1 cellular context compared by ENCODE assay signal in the genomic region with DNA sequence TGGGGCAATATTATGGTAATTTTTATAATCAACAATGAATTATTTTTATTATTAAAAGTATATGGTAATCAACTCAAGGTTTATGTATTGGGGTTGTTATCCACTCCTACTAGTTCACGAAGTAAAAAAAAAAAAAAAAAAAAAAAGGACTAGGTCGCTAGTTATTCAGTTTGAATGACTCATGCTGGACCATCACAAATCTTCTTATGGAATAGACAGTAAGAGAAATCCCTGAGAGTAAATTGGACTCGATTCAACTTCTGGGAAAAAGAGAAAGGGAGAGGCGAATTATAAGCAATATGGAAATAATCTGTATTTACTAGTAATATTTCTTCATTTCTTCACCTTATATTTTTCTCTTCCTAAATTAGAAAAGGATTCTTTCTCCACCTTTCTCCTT.
TF ChIP-seq lines count a peak whose summit lies in the region.

No MANE protein-coding gene starts in this region.

TF ChIP-seq in GM12878, 131 proteins besides CTCF, POLR2A, EP300 and RAD21:
- TF ChIP-seq SMAD5 (IDR thresholded peaks at IDR 0.05; ENCODE audit: low read depth) (no peak), ZNF384 (IDR thresholded peaks at IDR 0.05; ENCODE audit: borderline replicate concordance, low read depth, low read length) (no peak), NFYA (IDR thresholded peaks at IDR 0.05; ENCODE audit: borderline replicate concordance, low read depth, low read length) (no peak), HDAC6 (IDR thresholded peaks at IDR 0.05; ENCODE audit: unreplicated experiment) (no peak), TAF1 (IDR thresholded peaks at IDR 0.05; ENCODE audit: borderline replicate concordance, low read depth, low read length) (no peak), CEBPZ (IDR thresholded peaks at IDR 0.05; ENCODE audit: low read depth, low read length) (no peak), NR2C1 (IDR thresholded peaks at IDR 0.05) (no peak), TCF3 (IDR thresholded peaks at IDR 0.05; ENCODE audit: borderline replicate concordance, insufficient read depth, low read depth, low read length) (no peak), ZNF274 (IDR thresholded peaks at IDR 0.05; ENCODE audit: insufficient read depth, insufficient read length) (no peak), DPF2 (IDR thresholded peaks at IDR 0.05) (no peak), REST (IDR thresholded peaks at IDR 0.05; ENCODE audit: low read depth, low read length) (no peak), CHD1 (IDR thresholded peaks at IDR 0.05; ENCODE audit: low read depth, low read length) (no peak), RB1 (IDR thresholded peaks at IDR 0.05; ENCODE audit: borderline replicate concordance) (no peak), FOS (IDR thresholded peaks at IDR 0.05; ENCODE audit: borderline replicate concordance, extremely low read depth, insufficient read length) (no peak), ZBTB4 (CRISPR knock-in tag; IDR thresholded peaks at IDR 0.05) (no peak), HDGF (IDR thresholded peaks at IDR 0.05) (no peak)
- TF ChIP-seq, protein P1, sequence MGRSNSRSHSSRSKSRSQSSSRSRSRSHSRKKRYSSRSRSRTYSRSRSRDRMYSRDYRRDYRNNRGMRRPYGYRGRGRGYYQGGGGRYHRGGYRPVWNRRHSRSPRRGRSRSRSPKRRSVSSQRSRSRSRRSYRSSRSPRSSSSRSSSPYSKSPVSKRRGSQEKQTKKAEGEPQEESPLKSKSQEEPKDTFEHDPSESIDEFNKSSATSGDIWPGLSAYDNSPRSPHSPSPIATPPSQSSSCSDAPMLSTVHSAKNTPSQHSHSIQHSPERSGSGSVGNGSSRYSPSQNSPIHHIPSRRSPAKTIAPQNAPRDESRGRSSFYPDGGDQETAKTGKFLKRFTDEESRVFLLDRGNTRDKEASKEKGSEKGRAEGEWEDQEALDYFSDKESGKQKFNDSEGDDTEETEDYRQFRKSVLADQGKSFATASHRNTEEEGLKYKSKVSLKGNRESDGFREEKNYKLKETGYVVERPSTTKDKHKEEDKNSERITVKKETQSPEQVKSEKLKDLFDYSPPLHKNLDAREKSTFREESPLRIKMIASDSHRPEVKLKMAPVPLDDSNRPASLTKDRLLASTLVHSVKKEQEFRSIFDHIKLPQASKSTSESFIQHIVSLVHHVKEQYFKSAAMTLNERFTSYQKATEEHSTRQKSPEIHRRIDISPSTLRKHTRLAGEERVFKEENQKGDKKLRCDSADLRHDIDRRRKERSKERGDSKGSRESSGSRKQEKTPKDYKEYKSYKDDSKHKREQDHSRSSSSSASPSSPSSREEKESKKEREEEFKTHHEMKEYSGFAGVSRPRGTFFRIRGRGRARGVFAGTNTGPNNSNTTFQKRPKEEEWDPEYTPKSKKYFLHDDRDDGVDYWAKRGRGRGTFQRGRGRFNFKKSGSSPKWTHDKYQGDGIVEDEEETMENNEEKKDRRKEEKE (IDR thresholded peaks at IDR 0.05): no peak
- TF ChIP-seq, protein P2, sequence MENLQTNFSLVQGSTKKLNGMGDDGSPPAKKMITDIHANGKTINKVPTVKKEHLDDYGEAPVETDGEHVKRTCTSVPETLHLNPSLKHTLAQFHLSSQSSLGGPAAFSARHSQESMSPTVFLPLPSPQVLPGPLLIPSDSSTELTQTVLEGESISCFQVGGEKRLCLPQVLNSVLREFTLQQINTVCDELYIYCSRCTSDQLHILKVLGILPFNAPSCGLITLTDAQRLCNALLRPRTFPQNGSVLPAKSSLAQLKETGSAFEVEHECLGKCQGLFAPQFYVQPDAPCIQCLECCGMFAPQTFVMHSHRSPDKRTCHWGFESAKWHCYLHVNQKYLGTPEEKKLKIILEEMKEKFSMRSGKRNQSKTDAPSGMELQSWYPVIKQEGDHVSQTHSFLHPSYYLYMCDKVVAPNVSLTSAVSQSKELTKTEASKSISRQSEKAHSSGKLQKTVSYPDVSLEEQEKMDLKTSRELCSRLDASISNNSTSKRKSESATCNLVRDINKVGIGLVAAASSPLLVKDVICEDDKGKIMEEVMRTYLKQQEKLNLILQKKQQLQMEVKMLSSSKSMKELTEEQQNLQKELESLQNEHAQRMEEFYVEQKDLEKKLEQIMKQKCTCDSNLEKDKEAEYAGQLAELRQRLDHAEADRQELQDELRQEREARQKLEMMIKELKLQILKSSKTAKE (IDR thresholded peaks at IDR 0.05; ENCODE audit: low read depth, poor library complexity, severe bottlenecking): no peak
- TF ChIP-seq, protein P3, sequence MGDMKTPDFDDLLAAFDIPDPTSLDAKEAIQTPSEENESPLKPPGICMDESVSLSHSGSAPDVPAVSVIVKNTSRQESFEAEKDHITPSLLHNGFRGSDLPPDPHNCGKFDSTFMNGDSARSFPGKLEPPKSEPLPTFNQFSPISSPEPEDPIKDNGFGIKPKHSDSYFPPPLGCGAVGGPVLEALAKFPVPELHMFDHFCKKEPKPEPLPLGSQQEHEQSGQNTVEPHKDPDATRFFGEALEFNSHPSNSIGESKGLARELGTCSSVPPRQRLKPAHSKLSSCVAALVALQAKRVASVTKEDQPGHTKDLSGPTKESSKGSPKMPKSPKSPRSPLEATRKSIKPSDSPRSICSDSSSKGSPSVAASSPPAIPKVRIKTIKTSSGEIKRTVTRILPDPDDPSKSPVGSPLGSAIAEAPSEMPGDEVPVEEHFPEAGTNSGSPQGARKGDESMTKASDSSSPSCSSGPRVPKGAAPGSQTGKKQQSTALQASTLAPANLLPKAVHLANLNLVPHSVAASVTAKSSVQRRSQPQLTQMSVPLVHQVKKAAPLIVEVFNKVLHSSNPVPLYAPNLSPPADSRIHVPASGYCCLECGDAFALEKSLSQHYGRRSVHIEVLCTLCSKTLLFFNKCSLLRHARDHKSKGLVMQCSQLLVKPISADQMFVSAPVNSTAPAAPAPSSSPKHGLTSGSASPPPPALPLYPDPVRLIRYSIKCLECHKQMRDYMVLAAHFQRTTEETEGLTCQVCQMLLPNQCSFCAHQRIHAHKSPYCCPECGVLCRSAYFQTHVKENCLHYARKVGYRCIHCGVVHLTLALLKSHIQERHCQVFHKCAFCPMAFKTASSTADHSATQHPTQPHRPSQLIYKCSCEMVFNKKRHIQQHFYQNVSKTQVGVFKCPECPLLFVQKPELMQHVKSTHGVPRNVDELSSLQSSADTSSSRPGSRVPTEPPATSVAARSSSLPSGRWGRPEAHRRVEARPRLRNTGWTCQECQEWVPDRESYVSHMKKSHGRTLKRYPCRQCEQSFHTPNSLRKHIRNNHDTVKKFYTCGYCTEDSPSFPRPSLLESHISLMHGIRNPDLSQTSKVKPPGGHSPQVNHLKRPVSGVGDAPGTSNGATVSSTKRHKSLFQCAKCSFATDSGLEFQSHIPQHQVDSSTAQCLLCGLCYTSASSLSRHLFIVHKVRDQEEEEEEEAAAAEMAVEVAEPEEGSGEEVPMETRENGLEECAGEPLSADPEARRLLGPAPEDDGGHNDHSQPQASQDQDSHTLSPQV (IDR thresholded peaks at IDR 0.05): no peak
